9 cellular contexts compared by ENCODE assay signal in genomic region chr3:108062051-108062450, GRCh38. TPM values are rescaled to one million over a fixed set of nuclear protein-coding genes. Genes with fewer than 3 reads are reported as not detected.
DNase-seq lines count a peak whose midpoint lies in the region; ATAC-seq and TF ChIP-seq lines count a peak whose summit lies in the region.
"Had no signal": no experiment of that assay in that cellular context is flagged by ENCODE, and none has a peak within 500 bp of the region (broad histone marks: within the 10 kb centered on the region; RNA-seq: fewer than 3 reads in every experiment).

No MANE protein-coding gene starts in this region.

- H2BK15ac ChIP-seq in H9 (ENCODE audit: low read depth, low read length): no peak overlapping the region

- no peak for TF ChIP-seq CTCF in H9 (conservative IDR thresholded peaks at IDR 0.05)

- no peaks in the 10 kb centered on the region for H3K9me3 Mint-ChIP-seq in naive thymus-derived CD4-positive, alpha-beta T cell
- H3K9me3 Mint-ChIP-seq in H9: no peaks in the 10 kb centered on the region

- H3K18ac ChIP-seq in H9 (ENCODE audit: insufficient read length, low read depth, low read length): no peak overlapping the region

- H3K23me2 ChIP-seq in H9 (ENCODE audit: insufficient read length, low read depth, low read length, poor library complexity, severe bottlenecking): no peaks in the 10 kb centered on the region

- H2BK5ac ChIP-seq in H9 (ENCODE audit: insufficient read length, low read length): no peak overlapping the region

- DNase-seq in NOMO-1 treated with DMSO at 0.1 percent for 48 hours (lab: John Stamatoyannopoulos, UW; ENCODE audit: unreplicated experiment) (peak; percentile 97), NCI-H2227 (lab: John Stamatoyannopoulos, UW; ENCODE audit: unreplicated experiment) (no peak), H9 (no peak), NCI-H2029 (lab: John Stamatoyannopoulos, UW) (no peak)
- DNase-seq in naive thymus-derived CD4-positive, alpha-beta T cell: no peak
- DNase-seq: stimulated activated CD4-positive, alpha-beta T cell treated with anti-CD3 and anti-CD28 coated beads, Interleukin-2, amount 100 ng/mL, for 48 hours had no signal

- no peak overlapping the region for H2BK120ac ChIP-seq in H9 (ENCODE audit: low read depth, low read length, poor library complexity, severe bottlenecking)

- no peaks in the 10 kb centered on the region for H3K9me3 ChIP-seq in naive thymus-derived CD4-positive, alpha-beta T cell (ENCODE audit: control insufficient read depth in 2 of 3, low read length in 3 of 3)
- H3K9me3 ChIP-seq in H9 (ENCODE audit: control insufficient read depth, low read depth, low read length): no peaks in the 10 kb centered on the region
- H3K9me3 ChIP-seq: thoracic aorta had no signal

- no peak overlapping the region for H3K4me2 ChIP-seq in H9 (ENCODE audit: insufficient read depth, insufficient read length, low read length)

- POLR2A ChIA-PET in naive thymus-derived CD4-positive, alpha-beta T cell (lab: Charles Lee): no interaction called here

- no peaks in the 10 kb centered on the region for H3K27me3 ChIP-seq in naive thymus-derived CD4-positive, alpha-beta T cell (ENCODE audit: control insufficient read depth in 2 of 2, insufficient read depth in 2 of 2, low read length in 2 of 2)
- no peaks in the 10 kb centered on the region for H3K27me3 ChIP-seq in H9 (ENCODE audit: insufficient read depth, low read length)

- H3K27ac ChIP-seq in naive thymus-derived CD4-positive, alpha-beta T cell (ENCODE audit: low read depth, low read length): no peak overlapping the region
- no peak overlapping the region for H3K27ac ChIP-seq in H9 (ENCODE audit: insufficient read length, low read depth, low read length)
- H3K27ac ChIP-seq: thoracic aorta had no signal

- ATAC-seq in GM18517 (IDR thresholded peaks at IDR 0.05; ENCODE audit: unreplicated experiment): peak; percentile 70
- ATAC-seq in HG02588 (IDR thresholded peaks at IDR 0.05; ENCODE audit: unreplicated experiment): peak; percentile 70
- peak; percentile 79 for ATAC-seq in naive thymus-derived CD4-positive, alpha-beta T cell

- intact Hi-C loops in naive thymus-derived CD4-positive, alpha-beta T cell (cut with micrococcal nuclease): loop anchor here in 1 of 2 donors (2.0 kb wide), 1 partner anchor 13 kb away; no protein-coding TSS in a partner anchor

- H4K20me1 ChIP-seq in H9 (ENCODE audit: control insufficient read depth, insufficient read depth, insufficient read length): no peaks in the 10 kb centered on the region

- H3K36me3 ChIP-seq in naive thymus-derived CD4-positive, alpha-beta T cell (ENCODE audit: control insufficient read depth in 2 of 3, insufficient read depth in 3 of 3, low read length in 3 of 3): peaks cover 18 to 46% (median 24%) of the 10 kb centered on the region in 3 experiments

- no peak overlapping the region for H3K4me3 Mint-ChIP-seq in naive thymus-derived CD4-positive, alpha-beta T cell
- no peak overlapping the region for H3K4me3 Mint-ChIP-seq in H9

- H3K79me2 ChIP-seq in H9 (ENCODE audit: insufficient read depth, low read length): no peaks in the 10 kb centered on the region

- H3K27ac Mint-ChIP-seq in naive thymus-derived CD4-positive, alpha-beta T cell: peak overlapping the region in 6 of 9 donors; percentile 12 to 67 (median 38)
- no peak overlapping the region for H3K27ac Mint-ChIP-seq in H9

- H3K4me1 ChIP-seq in naive thymus-derived CD4-positive, alpha-beta T cell (ENCODE audit: control insufficient read depth in 2 of 2, insufficient read depth in 2 of 2, low read length in 2 of 2): peaks cover 6 to 10% of the 10 kb centered on the region in 2 donors
- no peaks in the 10 kb centered on the region; the same call in 1 of the 2 replicates for H3K4me1 ChIP-seq in H9 (ENCODE audit: insufficient read depth, low read length)

- H2AK5ac ChIP-seq in H9 (ENCODE audit: insufficient read length, low read length): no peak overlapping the region

- H2BK20ac ChIP-seq in H9 (ENCODE audit: low read depth, low read length, poor library complexity, severe bottlenecking): no peak overlapping the region

- H3K23ac ChIP-seq in H9 (ENCODE audit: insufficient read length, low read depth, low read length): no peak overlapping the region

- H3K14ac ChIP-seq in H9 (ENCODE audit: insufficient read depth, low read length): no peak overlapping the region

- no peaks in the 10 kb centered on the region for H3K79me1 ChIP-seq in H9 (ENCODE audit: insufficient read depth, low read depth, low read length, poor library complexity, severe bottlenecking)

- H4K91ac ChIP-seq in H9 (ENCODE audit: insufficient read length, low read depth, low read length): no peak overlapping the region

- no peak overlapping the region for H3K56ac ChIP-seq in H9 (ENCODE audit: insufficient read length, low read depth, low read length)

- peaks cover 38 to 89% (median 80%) of the 10 kb centered on the region in 7 donors for H3K4me1 Mint-ChIP-seq in naive thymus-derived CD4-positive, alpha-beta T cell
- H3K4me1 Mint-ChIP-seq in H9: peaks cover 3% of the 10 kb centered on the region in 2 experiments; a peak in 1 of 4 replicates

- H2AFZ ChIP-seq in H9 (ENCODE audit: low read length): no peak overlapping the region

- H3K27me3 Mint-ChIP-seq in naive thymus-derived CD4-positive, alpha-beta T cell: no peaks in the 10 kb centered on the region
- H3K27me3 Mint-ChIP-seq in H9 (ENCODE audit: low read depth): no peaks in the 10 kb centered on the region

- no peak overlapping the region for H3K4me3 ChIP-seq in naive thymus-derived CD4-positive, alpha-beta T cell (ENCODE audit: low read length)
- H3K4me3 ChIP-seq: thoracic aorta had no signal

- no peak overlapping the region for H3K4ac ChIP-seq in H9 (ENCODE audit: low read depth, low read length)

- WGBS in H9 (ENCODE audit: extremely low coverage, insufficient read length, low lambda C conversion rate): no CpG with 5 or more reads among the region's 1 CpG

- no peak overlapping the region for H2BK12ac ChIP-seq in H9 (ENCODE audit: insufficient read length, low read depth, low read length)

- H4K8ac ChIP-seq in H9 (replicated peaks; ENCODE audit: insufficient read length, low read depth, low read length): no peak overlapping the region

- no peak overlapping the region for H3T11ph ChIP-seq in H9 (ENCODE audit: low read length)

- peaks cover 13 to 67% (median 50%) of the 10 kb centered on the region in 5 donors for H3K36me3 Mint-ChIP-seq in naive thymus-derived CD4-positive, alpha-beta T cell
- no peaks in the 10 kb centered on the region; a peak in 1 of 7 replicates for H3K36me3 Mint-ChIP-seq in H9 (ENCODE audit: insufficient read depth in 1 of 3, low read depth in 3 of 3)

- no peak overlapping the region for H4K5ac ChIP-seq in H9 (ENCODE audit: insufficient read length, low read depth, low read length)

- CTCF ChIA-PET in naive thymus-derived CD4-positive, alpha-beta T cell (lab: Charles Lee): no interaction called here

- no peak overlapping the region for H3K9ac ChIP-seq in H9 (ENCODE audit: extremely low read depth, insufficient read length, low read length)

RNA-seq across cellular contexts. Expression of gene CD47, which starts 28.8 kb away (rescaled TPM):
- 100 to 1,000 TPM; 130 to 232 (median 136) TPM for total RNA-seq in naive thymus-derived CD4-positive, alpha-beta T cell
- 100 to 1,000 TPM; 171 to 186 TPM for polyA plus RNA-seq in naive thymus-derived CD4-positive, alpha-beta T cell
- 15.4 and 18.8 TPM in 2 replicates for total RNA-seq in H9 (2021)

Comparison
In these comparisons a context has a peak if more than half of its experiments do, and no peak if none do; other contexts are left out.
1. H3K27ac Mint-ChIP-seq: peak in naive thymus-derived CD4-positive, alpha-beta T cell (6 of 9); none in H9 (0 of 3).
2. Peak in every context shown above with its lines, with median percentiles within 50 percentile points of each other: ATAC-seq.